In the genomic region with DNA sequence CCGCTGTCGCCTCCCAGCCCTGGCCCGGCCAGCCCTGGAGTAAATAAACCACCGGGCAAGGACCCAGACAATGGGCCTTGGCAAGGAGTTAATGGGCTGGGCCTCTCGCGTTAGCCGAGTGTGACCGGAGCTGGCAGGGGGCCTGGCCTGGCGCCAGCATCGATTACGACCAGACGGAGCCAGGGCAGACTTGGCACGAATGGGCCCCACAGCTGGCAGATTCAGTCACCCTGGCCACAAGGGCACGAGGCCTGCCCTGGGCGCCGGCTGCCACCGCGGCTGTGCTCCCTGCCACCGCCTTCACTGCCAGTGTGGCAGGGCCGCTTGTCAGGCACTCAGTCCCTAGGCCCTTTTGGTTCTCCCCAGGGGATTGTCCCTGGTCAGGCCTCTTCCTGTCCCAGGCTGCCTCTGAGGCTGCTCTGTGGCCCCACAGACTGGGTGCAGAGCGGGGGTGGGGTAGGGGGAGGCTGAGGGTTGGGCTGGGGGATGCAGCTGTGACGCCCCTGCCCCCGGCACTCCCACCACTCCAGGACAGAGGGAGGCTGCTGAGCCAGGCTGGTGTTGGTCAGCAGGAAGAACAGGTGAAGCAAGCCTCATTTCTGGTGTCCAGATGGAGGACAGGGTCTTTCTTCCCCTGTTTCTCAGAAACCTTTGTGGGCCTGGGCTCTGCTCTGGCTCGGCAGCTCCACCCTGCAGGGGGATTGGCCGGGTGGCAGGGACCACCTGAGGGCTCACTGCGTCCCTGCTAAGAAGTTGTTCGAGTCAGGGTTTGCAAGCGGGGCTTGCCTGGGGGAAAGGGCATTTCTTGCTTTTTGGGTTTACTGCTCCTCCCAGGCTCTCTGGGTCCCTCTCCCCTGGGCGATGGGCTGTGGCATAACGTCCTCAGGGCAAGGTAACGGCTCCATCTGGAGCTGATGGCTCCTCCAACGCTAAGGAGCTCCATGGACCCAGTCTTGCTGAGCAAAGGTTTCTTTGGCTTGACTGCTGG, we compare ENCODE assay signal across 1 cellular context.
TF ChIP-seq lines count a peak whose summit lies in the region.

No MANE protein-coding gene starts in this region.

TF ChIP-seq in HEK293, 187 proteins besides CTCF, POLR2A, EP300 and RAD21 (continued from another document and continues in another):
- TF ChIP-seq, protein P1, sequence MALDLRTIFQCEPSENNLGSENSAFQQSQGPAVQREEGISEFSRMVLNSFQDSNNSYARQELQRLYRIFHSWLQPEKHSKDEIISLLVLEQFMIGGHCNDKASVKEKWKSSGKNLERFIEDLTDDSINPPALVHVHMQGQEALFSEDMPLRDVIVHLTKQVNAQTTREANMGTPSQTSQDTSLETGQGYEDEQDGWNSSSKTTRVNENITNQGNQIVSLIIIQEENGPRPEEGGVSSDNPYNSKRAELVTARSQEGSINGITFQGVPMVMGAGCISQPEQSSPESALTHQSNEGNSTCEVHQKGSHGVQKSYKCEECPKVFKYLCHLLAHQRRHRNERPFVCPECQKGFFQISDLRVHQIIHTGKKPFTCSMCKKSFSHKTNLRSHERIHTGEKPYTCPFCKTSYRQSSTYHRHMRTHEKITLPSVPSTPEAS (tag by site-specific recombination; IDR thresholded peaks at IDR 0.05) = no peak
- TF ChIP-seq ZNF140 (tag by site-specific recombination; IDR thresholded peaks at IDR 0.05) (no peak), ZNF341 (tag by site-specific recombination; IDR thresholded peaks at IDR 0.05; ENCODE audit: low read depth) (no peak), ZNF529 (tag by site-specific recombination; IDR thresholded peaks at IDR 0.05; ENCODE audit: insufficient replicate concordance) (no peak), ZNF23 (tag by site-specific recombination; IDR thresholded peaks at IDR 0.05; ENCODE audit: borderline replicate concordance) (no peak), KLF17 (tag by site-specific recombination; IDR thresholded peaks at IDR 0.05) (peak; percentile 71), TSHZ1 (tag by site-specific recombination; IDR thresholded peaks at IDR 0.05; ENCODE audit: borderline replicate concordance) (no peak), SCRT1 (tag by site-specific recombination; IDR thresholded peaks at IDR 0.05; ENCODE audit: borderline replicate concordance) (no peak), ZNF549 (tag by site-specific recombination; IDR thresholded peaks at IDR 0.05) (no peak), KLF7 (tag by site-specific recombination; IDR thresholded peaks at IDR 0.05; ENCODE audit: borderline replicate concordance) (0 out of 2 replicates have a peak, but pooled peaks have one; percentile 44), ZNF707 (tag by site-specific recombination; IDR thresholded peaks at IDR 0.05) (no peak), ZNF350 (tag by site-specific recombination; IDR thresholded peaks at IDR 0.05) (no peak), ELK4 (IDR thresholded peaks at IDR 0.05; ENCODE audit: borderline replicate concordance, low read depth, low read length) (no peak), GLI2 (tag by site-specific recombination; IDR thresholded peaks at IDR 0.05; ENCODE audit: borderline replicate concordance, low read depth) (no peak), ZNF843 (tag by site-specific recombination; IDR thresholded peaks at IDR 0.05) (peak; percentile 80), ZNF473 (tag by site-specific recombination; IDR thresholded peaks at IDR 0.05) (no peak), ZNF830 (tag by site-specific recombination; IDR thresholded peaks at IDR 0.05; ENCODE audit: low read depth) (no peak), ZNF266 (tag by site-specific recombination; IDR thresholded peaks at IDR 0.05; ENCODE audit: low read depth) (no peak), ZNF214 (tag by site-specific recombination; IDR thresholded peaks at IDR 0.05; ENCODE audit: borderline replicate concordance) (no peak), EGR2 (tag by site-specific recombination; IDR thresholded peaks at IDR 0.05; ENCODE audit: low read depth) (0 out of 2 replicates have a peak, but pooled peaks have one; percentile 15), ZBTB17 (tag by site-specific recombination; IDR thresholded peaks at IDR 0.05) (peak; percentile 79), ZNF777 (tag by site-specific recombination; IDR thresholded peaks at IDR 0.05; ENCODE audit: borderline replicate concordance) (no peak), WT1 (tag by site-specific recombination; IDR thresholded peaks at IDR 0.05) (0 out of 2 replicates have a peak, but pooled peaks have one; percentile 40), ZNF169 (tag by site-specific recombination; IDR thresholded peaks at IDR 0.05) (no peak), ZFP41 (tag by site-specific recombination; IDR thresholded peaks at IDR 0.05; ENCODE audit: borderline replicate concordance) (no peak), INSM2 (tag by site-specific recombination; IDR thresholded peaks at IDR 0.05) (0 out of 2 replicates have a peak, but pooled peaks have one; percentile 25), ZNF791 (tag by site-specific recombination; IDR thresholded peaks at IDR 0.05) (no peak), ZNF138 (tag by site-specific recombination; IDR thresholded peaks at IDR 0.05; ENCODE audit: borderline replicate concordance) (no peak), ZNF335 (tag by site-specific recombination; conservative IDR thresholded peaks at IDR 0.05) (peak; percentile 92)
- TF ChIP-seq, protein P2, sequence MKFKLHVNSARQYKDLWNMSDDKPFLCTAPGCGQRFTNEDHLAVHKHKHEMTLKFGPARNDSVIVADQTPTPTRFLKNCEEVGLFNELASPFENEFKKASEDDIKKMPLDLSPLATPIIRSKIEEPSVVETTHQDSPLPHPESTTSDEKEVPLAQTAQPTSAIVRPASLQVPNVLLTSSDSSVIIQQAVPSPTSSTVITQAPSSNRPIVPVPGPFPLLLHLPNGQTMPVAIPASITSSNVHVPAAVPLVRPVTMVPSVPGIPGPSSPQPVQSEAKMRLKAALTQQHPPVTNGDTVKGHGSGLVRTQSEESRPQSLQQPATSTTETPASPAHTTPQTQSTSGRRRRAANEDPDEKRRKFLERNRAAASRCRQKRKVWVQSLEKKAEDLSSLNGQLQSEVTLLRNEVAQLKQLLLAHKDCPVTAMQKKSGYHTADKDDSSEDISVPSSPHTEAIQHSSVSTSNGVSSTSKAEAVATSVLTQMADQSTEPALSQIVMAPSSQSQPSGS (tag by site-specific recombination; IDR thresholded peaks at IDR 0.05; ENCODE audit: low read depth) = no peak
- TF ChIP-seq, protein P3, sequence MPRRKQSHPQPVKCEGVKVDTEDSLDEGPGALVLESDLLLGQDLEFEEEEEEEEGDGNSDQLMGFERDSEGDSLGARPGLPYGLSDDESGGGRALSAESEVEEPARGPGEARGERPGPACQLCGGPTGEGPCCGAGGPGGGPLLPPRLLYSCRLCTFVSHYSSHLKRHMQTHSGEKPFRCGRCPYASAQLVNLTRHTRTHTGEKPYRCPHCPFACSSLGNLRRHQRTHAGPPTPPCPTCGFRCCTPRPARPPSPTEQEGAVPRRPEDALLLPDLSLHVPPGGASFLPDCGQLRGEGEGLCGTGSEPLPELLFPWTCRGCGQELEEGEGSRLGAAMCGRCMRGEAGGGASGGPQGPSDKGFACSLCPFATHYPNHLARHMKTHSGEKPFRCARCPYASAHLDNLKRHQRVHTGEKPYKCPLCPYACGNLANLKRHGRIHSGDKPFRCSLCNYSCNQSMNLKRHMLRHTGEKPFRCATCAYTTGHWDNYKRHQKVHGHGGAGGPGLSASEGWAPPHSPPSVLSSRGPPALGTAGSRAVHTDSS (tag by site-specific recombination; IDR thresholded peaks at IDR 0.05) = no peak
- TF ChIP-seq, protein P4, sequence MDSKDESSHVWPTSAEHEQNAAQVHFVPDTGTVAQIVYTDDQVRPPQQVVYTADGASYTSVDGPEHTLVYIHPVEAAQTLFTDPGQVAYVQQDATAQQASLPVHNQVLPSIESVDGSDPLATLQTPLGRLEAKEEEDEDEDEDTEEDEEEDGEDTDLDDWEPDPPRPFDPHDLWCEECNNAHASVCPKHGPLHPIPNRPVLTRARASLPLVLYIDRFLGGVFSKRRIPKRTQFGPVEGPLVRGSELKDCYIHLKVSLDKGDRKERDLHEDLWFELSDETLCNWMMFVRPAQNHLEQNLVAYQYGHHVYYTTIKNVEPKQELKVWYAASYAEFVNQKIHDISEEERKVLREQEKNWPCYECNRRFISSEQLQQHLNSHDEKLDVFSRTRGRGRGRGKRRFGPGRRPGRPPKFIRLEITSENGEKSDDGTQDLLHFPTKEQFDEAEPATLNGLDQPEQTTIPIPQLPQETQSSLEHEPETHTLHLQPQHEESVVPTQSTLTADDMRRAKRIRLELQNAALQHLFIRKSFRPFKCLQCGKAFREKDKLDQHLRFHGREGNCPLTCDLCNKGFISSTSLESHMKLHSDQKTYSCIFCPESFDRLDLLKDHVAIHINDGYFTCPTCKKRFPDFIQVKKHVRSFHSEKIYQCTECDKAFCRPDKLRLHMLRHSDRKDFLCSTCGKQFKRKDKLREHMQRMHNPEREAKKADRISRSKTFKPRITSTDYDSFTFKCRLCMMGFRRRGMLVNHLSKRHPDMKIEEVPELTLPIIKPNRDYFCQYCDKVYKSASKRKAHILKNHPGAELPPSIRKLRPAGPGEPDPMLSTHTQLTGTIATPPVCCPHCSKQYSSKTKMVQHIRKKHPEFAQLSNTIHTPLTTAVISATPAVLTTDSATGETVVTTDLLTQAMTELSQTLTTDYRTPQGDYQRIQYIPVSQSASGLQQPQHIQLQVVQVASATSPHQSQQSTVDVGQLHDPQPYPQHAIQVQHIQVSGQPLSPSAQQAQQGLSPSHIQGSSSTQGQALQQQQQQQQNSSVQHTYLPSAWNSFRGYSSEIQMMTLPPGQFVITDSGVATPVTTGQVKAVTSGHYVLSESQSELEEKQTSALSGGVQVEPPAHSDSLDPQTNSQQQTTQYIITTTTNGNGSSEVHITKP (tag by site-specific recombination; IDR thresholded peaks at IDR 0.05) = 0 out of 2 replicates have a peak, but pooled peaks have one; percentile 43
- TF ChIP-seq, protein P5, sequence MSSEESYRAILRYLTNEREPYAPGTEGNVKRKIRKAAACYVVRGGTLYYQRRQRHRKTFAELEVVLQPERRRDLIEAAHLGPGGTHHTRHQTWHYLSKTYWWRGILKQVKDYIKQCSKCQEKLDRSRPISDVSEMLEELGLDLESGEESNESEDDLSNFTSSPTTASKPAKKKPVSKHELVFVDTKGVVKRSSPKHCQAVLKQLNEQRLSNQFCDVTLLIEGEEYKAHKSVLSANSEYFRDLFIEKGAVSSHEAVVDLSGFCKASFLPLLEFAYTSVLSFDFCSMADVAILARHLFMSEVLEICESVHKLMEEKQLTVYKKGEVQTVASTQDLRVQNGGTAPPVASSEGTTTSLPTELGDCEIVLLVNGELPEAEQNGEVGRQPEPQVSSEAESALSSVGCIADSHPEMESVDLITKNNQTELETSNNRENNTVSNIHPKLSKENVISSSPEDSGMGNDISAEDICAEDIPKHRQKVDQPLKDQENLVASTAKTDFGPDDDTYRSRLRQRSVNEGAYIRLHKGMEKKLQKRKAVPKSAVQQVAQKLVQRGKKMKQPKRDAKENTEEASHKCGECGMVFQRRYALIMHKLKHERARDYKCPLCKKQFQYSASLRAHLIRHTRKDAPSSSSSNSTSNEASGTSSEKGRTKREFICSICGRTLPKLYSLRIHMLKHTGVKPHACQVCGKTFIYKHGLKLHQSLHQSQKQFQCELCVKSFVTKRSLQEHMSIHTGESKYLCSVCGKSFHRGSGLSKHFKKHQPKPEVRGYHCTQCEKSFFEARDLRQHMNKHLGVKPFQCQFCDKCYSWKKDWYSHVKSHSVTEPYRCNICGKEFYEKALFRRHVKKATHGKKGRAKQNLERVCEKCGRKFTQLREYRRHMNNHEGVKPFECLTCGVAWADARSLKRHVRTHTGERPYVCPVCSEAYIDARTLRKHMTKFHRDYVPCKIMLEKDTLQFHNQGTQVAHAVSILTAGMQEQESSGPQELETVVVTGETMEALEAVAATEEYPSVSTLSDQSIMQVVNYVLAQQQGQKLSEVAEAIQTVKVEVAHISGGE (tag by site-specific recombination; conservative IDR thresholded peaks at IDR 0.05; ENCODE audit: low read depth) = no peak
